Comparison of ENCODE assay signal across 22 cellular contexts in the genomic region with DNA sequence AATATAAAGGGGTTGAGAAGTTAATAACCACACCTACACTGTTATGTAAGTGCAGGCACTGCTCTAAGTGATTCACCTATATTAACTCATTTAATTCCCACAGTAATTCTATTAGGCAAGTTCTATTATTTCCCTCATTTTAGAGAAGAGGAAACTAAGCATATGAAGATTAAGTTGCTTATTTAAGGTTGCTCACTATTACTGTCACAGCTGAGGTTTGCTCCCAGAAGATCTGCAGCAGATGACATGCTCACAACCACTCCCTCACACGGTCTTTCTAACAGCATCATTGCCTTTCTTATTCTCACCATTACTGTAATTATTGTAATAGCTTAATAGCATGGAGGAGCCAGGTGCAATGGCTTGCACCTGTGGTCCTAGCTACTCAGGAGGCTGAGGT.
DNase-seq lines count a peak whose midpoint lies in the region; ATAC-seq and TF ChIP-seq lines count a peak whose summit lies in the region.
"Had no signal": no experiment of that assay in that cellular context is flagged by ENCODE, and none has a peak within 500 bp of the region (broad histone marks: within the 10 kb centered on the region; RNA-seq: fewer than 3 reads in every experiment).

No MANE protein-coding gene starts in this region.

- H3K27me3 ChIP-seq in foreskin keratinocyte: no peaks in the 10 kb centered on the region
- H3K27me3 ChIP-seq: BE2C; BLaER1 treated with 17β-estradiol and CSF1 and Interleukin-3, amounts not matched to agents 10 nM and 100 nM had no signal

- in situ Hi-C loops in G401 (cut with HindIII; ENCODE audit: low sequenced_read_pairs): no loop called here

- TF ChIP-seq CTCF in foreskin keratinocyte (conservative IDR thresholded peaks at IDR 0.05): no peak

- DNase-seq in NCI-H146 (lab: John Stamatoyannopoulos, UW): peak; percentile 41
- no peak for DNase-seq in NCI-H146 treated with DMSO at 0.1 percent for 48 hours (lab: John Stamatoyannopoulos, UW; ENCODE audit: unreplicated experiment)
- DNase-seq in NCI-H1436 treated with DMSO at 0.1 percent for 48 hours (lab: John Stamatoyannopoulos, UW): peak; percentile 64
- no peak for DNase-seq in foreskin keratinocyte
- peak; percentile 72 for DNase-seq in putamen (ENCODE audit: low spot score)
- no peak for DNase-seq in kidney glomerular epithelial cell (lab: John Stamatoyannopoulos, UW)
- no peak for DNase-seq in G401 (ENCODE audit: low spot score)
- DNase-seq: 8988T; ACHN; AML-193; BE2C; CD4-positive, alpha-beta T cell; CD8-positive, alpha-beta memory T cell; DMS 273 treated with DMSO at 0.1 percent for 48 hours; DMS79; EL; GF-D8; GOT3; HFFc6 had no signal

- H3K27ac ChIP-seq in foreskin keratinocyte: no peak overlapping the region
- H3K27ac ChIP-seq: A549; BLaER1 treated with 17β-estradiol and CSF1 and Interleukin-3, amounts not matched to agents 10 nM and 100 nM had no signal

- peaks cover 8% of the 10 kb centered on the region for H3K4me1 ChIP-seq in foreskin keratinocyte
- H3K4me1 ChIP-seq: BE2C; BLaER1 treated with 17β-estradiol and CSF1 and Interleukin-3, amounts not matched to agents 10 nM and 100 nM; HAP-1 had no signal

- peak; percentile 29 for ATAC-seq in foreskin keratinocyte
- ATAC-seq: A549 had no signal

Comparison
In these comparisons a context has a peak if more than half of its experiments do, and no peak if none do; other contexts are left out.
1. DNase-seq: peak in NCI-H146 (single experiment), NCI-H1436 treated with DMSO at 0.1 percent for 48 hours (single experiment) and putamen (single experiment); none in NCI-H146 treated with DMSO at 0.1 percent for 48 hours (single experiment), foreskin keratinocyte (0 of 2), kidney glomerular epithelial cell (single experiment) and G401 (single experiment).